2 cellular contexts compared by ENCODE assay signal in the genomic region with DNA sequence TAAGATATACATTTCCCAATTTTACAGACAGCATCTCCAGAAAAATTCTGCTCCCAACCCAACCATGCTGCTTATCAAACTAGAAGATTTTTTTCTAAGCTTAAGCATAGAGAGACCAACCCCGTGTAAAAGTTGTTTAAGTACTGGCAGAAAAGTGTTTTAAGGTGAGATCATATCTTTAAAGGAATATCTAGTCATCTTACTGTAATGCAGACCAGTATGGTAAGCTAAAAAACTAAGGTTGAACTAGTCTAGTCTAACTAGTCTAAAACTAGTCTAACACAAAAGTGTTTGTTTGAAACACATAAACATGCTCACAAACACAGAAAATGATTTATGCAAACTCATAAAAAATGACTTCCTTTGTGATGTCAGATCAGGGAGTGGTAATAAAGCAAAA.
TF ChIP-seq lines count a peak whose summit lies in the region.

No MANE protein-coding gene starts in this region.

TF ChIP-seq in A549, 52 proteins besides CTCF, POLR2A, EP300 and RAD21 (continued from another document):
- TF ChIP-seq, protein P1, sequence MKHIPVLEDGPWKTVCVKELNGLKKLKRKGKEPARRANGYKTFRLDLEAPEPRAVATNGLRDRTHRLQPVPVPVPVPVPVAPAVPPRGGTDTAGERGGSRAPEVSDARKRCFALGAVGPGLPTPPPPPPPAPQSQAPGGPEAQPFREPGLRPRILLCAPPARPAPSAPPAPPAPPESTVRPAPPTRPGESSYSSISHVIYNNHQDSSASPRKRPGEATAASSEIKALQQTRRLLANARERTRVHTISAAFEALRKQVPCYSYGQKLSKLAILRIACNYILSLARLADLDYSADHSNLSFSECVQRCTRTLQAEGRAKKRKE (CRISPR knock-in tag; IDR thresholded peaks at IDR 0.05; ENCODE audit: low read depth), result no peak
- TF ChIP-seq, protein P2, sequence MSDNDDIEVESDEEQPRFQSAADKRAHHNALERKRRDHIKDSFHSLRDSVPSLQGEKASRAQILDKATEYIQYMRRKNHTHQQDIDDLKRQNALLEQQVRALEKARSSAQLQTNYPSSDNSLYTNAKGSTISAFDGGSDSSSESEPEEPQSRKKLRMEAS (IDR thresholded peaks at IDR 0.05), result no peak
- TF ChIP-seq ZC3H11A (IDR thresholded peaks at IDR 0.05), result no peak
- no peak for TF ChIP-seq SMC3 (IDR thresholded peaks at IDR 0.05)
- no peak for TF ChIP-seq NPAS2 (CRISPR knock-in tag; IDR thresholded peaks at IDR 0.05; ENCODE audit: borderline replicate concordance)
- TF ChIP-seq TP53 (CRISPR knock-in tag; IDR thresholded peaks at IDR 0.05), result no peak
- TF ChIP-seq RFX5 (IDR thresholded peaks at IDR 0.05), result no peak
- no peak for TF ChIP-seq NR3C1 (IDR thresholded peaks at IDR 0.05)
- TF ChIP-seq PHF8 (IDR thresholded peaks at IDR 0.05; ENCODE audit: borderline replicate concordance, low read depth), result no peak
- no peak for TF ChIP-seq FOSB (CRISPR knock-in tag; IDR thresholded peaks at IDR 0.05)
- TF ChIP-seq ZSCAN20 (CRISPR knock-in tag; IDR thresholded peaks at IDR 0.05), result no peak
- TF ChIP-seq, protein P3, sequence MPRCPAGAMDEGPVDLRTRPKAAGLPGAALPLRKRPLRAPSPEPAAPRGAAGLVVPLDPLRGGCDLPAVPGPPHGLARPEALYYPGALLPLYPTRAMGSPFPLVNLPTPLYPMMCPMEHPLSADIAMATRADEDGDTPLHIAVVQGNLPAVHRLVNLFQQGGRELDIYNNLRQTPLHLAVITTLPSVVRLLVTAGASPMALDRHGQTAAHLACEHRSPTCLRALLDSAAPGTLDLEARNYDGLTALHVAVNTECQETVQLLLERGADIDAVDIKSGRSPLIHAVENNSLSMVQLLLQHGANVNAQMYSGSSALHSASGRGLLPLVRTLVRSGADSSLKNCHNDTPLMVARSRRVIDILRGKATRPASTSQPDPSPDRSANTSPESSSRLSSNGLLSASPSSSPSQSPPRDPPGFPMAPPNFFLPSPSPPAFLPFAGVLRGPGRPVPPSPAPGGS (IDR thresholded peaks at IDR 0.05), result no peak
- TF ChIP-seq HOXB13 (CRISPR knock-in tag; IDR thresholded peaks at IDR 0.05; ENCODE audit: low read depth), result no peak
- no peak for TF ChIP-seq BHLHE40 (IDR thresholded peaks at IDR 0.05; ENCODE audit: low read depth, low read length)
- no peak for TF ChIP-seq RARB (CRISPR knock-in tag; IDR thresholded peaks at IDR 0.05)
- no peak for TF ChIP-seq KDM1A (IDR thresholded peaks at IDR 0.05; ENCODE audit: low read depth)

TF ChIP-seq in HEK293, 187 proteins besides CTCF, POLR2A, EP300 and RAD21 (continued from another document):
- TF ChIP-seq, protein P4, sequence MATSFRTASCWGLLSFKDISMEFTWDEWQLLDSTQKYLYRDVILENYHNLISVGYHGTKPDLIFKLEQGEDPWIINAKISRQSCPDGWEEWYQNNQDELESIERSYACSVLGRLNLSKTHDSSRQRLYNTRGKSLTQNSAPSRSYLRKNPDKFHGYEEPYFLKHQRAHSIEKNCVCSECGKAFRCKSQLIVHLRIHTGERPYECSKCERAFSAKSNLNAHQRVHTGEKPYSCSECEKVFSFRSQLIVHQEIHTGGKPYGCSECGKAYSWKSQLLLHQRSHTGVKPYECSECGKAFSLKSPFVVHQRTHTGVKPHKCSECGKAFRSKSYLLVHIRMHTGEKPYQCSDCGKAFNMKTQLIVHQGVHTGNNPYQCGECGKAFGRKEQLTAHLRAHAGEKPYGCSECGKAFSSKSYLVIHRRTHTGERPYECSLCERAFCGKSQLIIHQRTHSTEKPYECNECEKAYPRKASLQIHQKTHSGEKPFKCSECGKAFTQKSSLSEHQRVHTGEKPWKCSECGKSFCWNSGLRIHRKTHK (tag by site-specific recombination; IDR thresholded peaks at IDR 0.05), result no peak
- TF ChIP-seq, protein P5, sequence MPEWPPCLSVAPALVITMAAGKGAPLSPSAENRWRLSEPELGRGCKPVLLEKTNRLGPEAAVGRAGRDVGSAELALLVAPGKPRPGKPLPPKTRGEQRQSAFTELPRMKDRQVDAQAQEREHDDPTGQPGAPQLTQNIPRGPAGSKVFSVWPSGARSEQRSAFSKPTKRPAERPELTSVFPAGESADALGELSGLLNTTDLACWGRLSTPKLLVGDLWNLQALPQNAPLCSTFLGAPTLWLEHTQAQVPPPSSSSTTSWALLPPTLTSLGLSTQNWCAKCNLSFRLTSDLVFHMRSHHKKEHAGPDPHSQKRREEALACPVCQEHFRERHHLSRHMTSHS (tag by site-specific recombination; IDR thresholded peaks at IDR 0.05), result no peak
- no peak for TF ChIP-seq ZNF776 (tag by site-specific recombination; IDR thresholded peaks at IDR 0.05; ENCODE audit: borderline replicate concordance)
